ENCODE assay signal across 9 cellular contexts in genomic region chr17:77501101-77501566, GRCh38.
A peak's percentile ranks its signal among the peaks of the same experiment; 100 is the strongest.
DNase-seq lines count a peak whose midpoint lies in the region; ATAC-seq, FAIRE-seq and TF ChIP-seq lines count a peak whose summit lies in the region.
"Had no signal": no experiment of that assay in that cellular context is flagged by ENCODE, and none has a peak within 500 bp of the region (broad histone marks: within the 10 kb centered on the region; RNA-seq: fewer than 3 reads in every experiment).

No MANE protein-coding gene starts in this region.

- TF ChIP-seq CTCF in C4-2B (conservative IDR thresholded peaks at IDR 0.05) (peak; percentile 66), HCT116 (IDR thresholded peaks at IDR 0.05 in 2 of 3, conservative IDR thresholded peaks at IDR 0.05 in 1 of 3; ENCODE audit: borderline replicate concordance in 1 of 3, insufficient read depth in 1 of 3, low read depth in 2 of 3, low read length in 2 of 3) (peak; percentile 14 to 72 (median 69); a peak in 5 of 6 replicates), HepG2 (CRISPR knock-in tag; IDR thresholded peaks at IDR 0.05) (peak; percentile 63)

- H3K79me2 ChIP-seq in HCT116 (ENCODE audit: insufficient read depth, low read length) (no peaks in the 10 kb centered on the region), HepG2 (ENCODE audit: insufficient read depth, low read length) (no peaks in the 10 kb centered on the region)

- TF ChIP-seq POLR2A in HCT116 (IDR thresholded peaks at IDR 0.05; ENCODE audit: borderline replicate concordance, extremely low read depth, insufficient read depth, insufficient read length) (no peak), HepG2 (IDR thresholded peaks at IDR 0.05; ENCODE audit: insufficient read depth in 1 of 2, low read depth in 2 of 2, low read length in 2 of 2) (peak in 1 of 2 experiments; percentile 30; a peak in 1 of 4 replicates)

- BruUV-seq in HCT116 (replicated peaks; lab: Mats Ljungman, UMichigan) (no TSS peak), HepG2 (replicated peaks; lab: Mats Ljungman, UMichigan) (no TSS peak)

- H3K9ac ChIP-seq in HCT116 (ENCODE audit: low read length), result no peak overlapping the region
- no peak overlapping the region for H3K9ac ChIP-seq in HepG2 (ENCODE audit: insufficient read depth, low read depth, low read length)

- DNase-seq in HCT116 (ENCODE audit: low read depth, low spot score) (no peak), HepG2 (ENCODE audit: low spot score) (peak; percentile 43), NCI-H187 (lab: John Stamatoyannopoulos, UW) (no peak), NCI-H1092 (lab: John Stamatoyannopoulos, UW) (no peak)
- peak; percentile 52 for DNase-seq in activated CD4-positive, alpha-beta memory T cell treated with anti-CD3 and anti-CD28 coated beads for 36 hours

- H3K4me1 ChIP-seq in HCT116 (ENCODE audit: control insufficient read depth in 1 of 2, insufficient read depth in 2 of 2, low read length in 2 of 2) (no peaks in the 10 kb centered on the region), HepG2 (ENCODE audit: insufficient read depth, low read length) (peaks cover 6% of the 10 kb centered on the region)

- TF ChIP-seq EP300 in HepG2 (IDR thresholded peaks at IDR 0.05; ENCODE audit: low read depth in 2 of 2, low read length in 2 of 2), result no peak
- no peak for TF ChIP-seq EP300 in HepG2 (CRISPR knock-in tag; IDR thresholded peaks at IDR 0.05; ENCODE audit: borderline replicate concordance)

- CTCF ChIA-PET in HCT116 (lab: Charles Lee) (interaction anchor here (0.6 to 1.2 kb wide), 3 partner anchors 71 to 245 kb away, joined by 3 to 4 read pairs (median 3); no protein-coding TSS in a partner anchor), HepG2 (lab: Yijun Ruan, JAX; ENCODE audit: low intra/inter-chr PET ratio, low total read pairs) (no interaction called here)
- CTCF ChIA-PET in activated CD4-positive, alpha-beta memory T cell treated with anti-CD3 and anti-CD28 coated beads for 36 hours (lab: Charles Lee), result interaction anchor here (0.7 to 1.7 kb wide), 8 partner anchors 11 to 512 kb away, joined by 3 to 14 read pairs (median 3); no protein-coding TSS in a partner anchor

- H3K27me3 ChIP-seq in HCT116 (ENCODE audit: insufficient read depth, low read length) (no peaks in the 10 kb centered on the region), HepG2 (ENCODE audit: control insufficient read depth in 1 of 2, insufficient read depth in 2 of 2, low read length in 2 of 2) (no peaks in the 10 kb centered on the region)

- H3K36me3 Mint-ChIP-seq in activated CD4-positive, alpha-beta memory T cell treated with anti-CD3 and anti-CD28 coated beads for 36 hours, result peaks cover 16% of the 10 kb centered on the region

- H4K20me1 ChIP-seq in HCT116 (ENCODE audit: insufficient read depth), result no peaks in the 10 kb centered on the region
- H4K20me1 ChIP-seq in HepG2 (ENCODE audit: insufficient read depth, low read length), result no peaks in the 10 kb centered on the region

- intact Hi-C loops in HCT116 (cut with micrococcal nuclease) (no loop called here), HepG2 (cut with micrococcal nuclease; ENCODE audit: unreplicated experiment) (no loop called here)
- intact Hi-C loops in activated CD4-positive, alpha-beta memory T cell treated with anti-CD3 and anti-CD28 coated beads for 36 hours (cut with micrococcal nuclease), result no loop called here

- H3K27ac ChIP-seq in C4-2B (no peak overlapping the region), HCT116 (ENCODE audit: low read depth, low read length) (no peak overlapping the region), HepG2 (ENCODE audit: extremely low read length, insufficient read depth, low read length) (no peak overlapping the region)

- H3K9me2 ChIP-seq in HCT116 (ENCODE audit: insufficient read depth), result no peaks in the 10 kb centered on the region

- no peak overlapping the region for H3K4me3 ChIP-seq in HCT116 (replicated peaks in 1 of 2; ENCODE audit: low read depth in 1 of 2, low read length in 2 of 2)
- H3K4me3 ChIP-seq in HepG2 (replicated peaks in 1 of 3; ENCODE audit: insufficient read depth in 1 of 3, low read depth in 2 of 3, low read length in 3 of 3), result no peak overlapping the region

- no peak overlapping the region for H3K4me3 Mint-ChIP-seq in activated CD4-positive, alpha-beta memory T cell treated with anti-CD3 and anti-CD28 coated beads for 36 hours
- H3K4me3 Mint-ChIP-seq: stimulated activated naive CD8-positive, alpha-beta T cell treated with anti-CD3 and anti-CD28 coated beads, Interleukin-15, amount 100 ng/mL, for 72 hours had no signal

- in situ Hi-C loops in HepG2 (cut with HindIII; ENCODE audit: extremely low pct_ligation_motif_present, low pct_unique_long_range_greater_than_20kb), result no loop called here

- RAD21 ChIA-PET in HCT116 (lab: Charles Lee; ENCODE audit: low non-redundant PET in 1 of 2, low total read pairs in 2 of 2, uncharacterized antibody in 2 of 2, unreplicated experiment in 2 of 2), result no interaction called here

- H2AFZ ChIP-seq in HCT116 (ENCODE audit: low read depth, low read length, poor library complexity, severe bottlenecking), result no peak overlapping the region
- H2AFZ ChIP-seq in HepG2 (ENCODE audit: low read length), result no peak overlapping the region

- peak; percentile 28; the same call in 1 of the 2 replicates for TF ChIP-seq RAD21 in HCT116 (IDR thresholded peaks at IDR 0.05; ENCODE audit: low read depth)
- no peak for TF ChIP-seq RAD21 in HepG2 (CRISPR knock-in tag; IDR thresholded peaks at IDR 0.05)

- H3K4me2 ChIP-seq in HCT116 (ENCODE audit: low read length) (no peak overlapping the region), HepG2 (ENCODE audit: low read depth, low read length) (no peak overlapping the region)

- FAIRE-seq in HepG2 (lab: Jason Lieb, UNC), result peak; percentile 66

- no peaks in the 10 kb centered on the region for H3K9me3 ChIP-seq in HCT116 (ENCODE audit: control insufficient read depth in 1 of 2, insufficient read depth in 1 of 2, low read depth in 1 of 2, low read length in 2 of 2)
- H3K9me3 ChIP-seq in HepG2 (ENCODE audit: low read length), result no peaks in the 10 kb centered on the region

- peaks cover 0 to 3% of the 10 kb centered on the region in 2 experiments; a peak in 3 of 4 replicates for H3K36me3 ChIP-seq in HCT116 (ENCODE audit: control insufficient read depth in 1 of 2, insufficient read depth in 2 of 2, low read length in 2 of 2)
- H3K36me3 ChIP-seq in HepG2 (replicated peaks in 1 of 2; ENCODE audit: control insufficient read depth in 1 of 2, insufficient read depth in 2 of 2, low read length in 2 of 2), result peaks cover 18 to 27% of the 10 kb centered on the region in 2 experiments

- 83% methylated on average over 12 of the region's 12 CpGs for WGBS in HepG2 (ENCODE audit: low lambda C conversion rate)

- no peaks in the 10 kb centered on the region for H3K27me3 Mint-ChIP-seq in activated CD4-positive, alpha-beta memory T cell treated with anti-CD3 and anti-CD28 coated beads for 36 hours
- H3K27me3 Mint-ChIP-seq: stimulated activated naive CD8-positive, alpha-beta T cell treated with anti-CD3 and anti-CD28 coated beads, Interleukin-15, amount 100 ng/mL, for 72 hours had no signal

- POLR2A ChIA-PET in HCT116 (lab: Charles Lee) (no interaction called here), HepG2 (lab: Yijun Ruan, JAX) (no interaction called here)
- POLR2A ChIA-PET in activated CD4-positive, alpha-beta memory T cell treated with anti-CD3 and anti-CD28 coated beads for 36 hours (lab: Charles Lee), result no interaction called here

- H3K27ac Mint-ChIP-seq in activated CD4-positive, alpha-beta memory T cell treated with anti-CD3 and anti-CD28 coated beads for 36 hours, result peak overlapping the region; percentile 34

- no peaks in the 10 kb centered on the region for H3K9me3 Mint-ChIP-seq in activated CD4-positive, alpha-beta memory T cell treated with anti-CD3 and anti-CD28 coated beads for 36 hours
- H3K9me3 Mint-ChIP-seq: stimulated activated naive CD8-positive, alpha-beta T cell treated with anti-CD3 and anti-CD28 coated beads, Interleukin-15, amount 100 ng/mL, for 72 hours had no signal

- no peaks in the 10 kb centered on the region for H3K4me1 Mint-ChIP-seq in activated CD4-positive, alpha-beta memory T cell treated with anti-CD3 and anti-CD28 coated beads for 36 hours (ENCODE audit: low read depth)

- ATAC-seq in HCT116 (no peak), HepG2 (no peak), HG03135 (IDR thresholded peaks at IDR 0.05; ENCODE audit: unreplicated experiment) (no peak), GM21390 (IDR thresholded peaks at IDR 0.05; ENCODE audit: unreplicated experiment) (no peak)
- ATAC-seq: stimulated activated naive CD8-positive, alpha-beta T cell treated with anti-CD3 and anti-CD28 coated beads, Interleukin-15, amount 100 ng/mL, for 72 hours had no signal

TF ChIP-seq in HCT116, 20 proteins besides CTCF, POLR2A, EP300 and RAD21 (continues in another document):
- TF ChIP-seq EGR1 (IDR thresholded peaks at IDR 0.05; ENCODE audit: low read depth), result no peak

TF ChIP-seq in HepG2, 621 proteins besides CTCF, POLR2A, EP300 and RAD21 (continues in another document):
- TF ChIP-seq HOXA3 (CRISPR knock-in tag; IDR thresholded peaks at IDR 0.05) (0 out of 2 replicates have a peak, but pooled peaks have one; percentile 9), ZNF598 (CRISPR knock-in tag; IDR thresholded peaks at IDR 0.05; ENCODE audit: borderline replicate concordance) (0 out of 2 replicates have a peak, but pooled peaks have one; percentile 10), POLR2AphosphoS2 (IDR thresholded peaks at IDR 0.05; ENCODE audit: low read depth, low read length) (0 out of 2 replicates have a peak, but pooled peaks have one; percentile 41), ARID2 (CRISPR knock-in tag; IDR thresholded peaks at IDR 0.05; ENCODE audit: borderline replicate concordance) (no peak), ZNF430 (CRISPR knock-in tag; IDR thresholded peaks at IDR 0.05) (no peak), XRCC5 (optimal IDR thresholded peaks at IDR 0.05; ENCODE audit: low read length) (no peak), KDM2A (CRISPR knock-in tag; IDR thresholded peaks at IDR 0.05; ENCODE audit: borderline replicate concordance, low read depth) (peak; percentile 18), CCDC6 (CRISPR knock-in tag; IDR thresholded peaks at IDR 0.05) (no peak)
- TF ChIP-seq, protein P1, sequence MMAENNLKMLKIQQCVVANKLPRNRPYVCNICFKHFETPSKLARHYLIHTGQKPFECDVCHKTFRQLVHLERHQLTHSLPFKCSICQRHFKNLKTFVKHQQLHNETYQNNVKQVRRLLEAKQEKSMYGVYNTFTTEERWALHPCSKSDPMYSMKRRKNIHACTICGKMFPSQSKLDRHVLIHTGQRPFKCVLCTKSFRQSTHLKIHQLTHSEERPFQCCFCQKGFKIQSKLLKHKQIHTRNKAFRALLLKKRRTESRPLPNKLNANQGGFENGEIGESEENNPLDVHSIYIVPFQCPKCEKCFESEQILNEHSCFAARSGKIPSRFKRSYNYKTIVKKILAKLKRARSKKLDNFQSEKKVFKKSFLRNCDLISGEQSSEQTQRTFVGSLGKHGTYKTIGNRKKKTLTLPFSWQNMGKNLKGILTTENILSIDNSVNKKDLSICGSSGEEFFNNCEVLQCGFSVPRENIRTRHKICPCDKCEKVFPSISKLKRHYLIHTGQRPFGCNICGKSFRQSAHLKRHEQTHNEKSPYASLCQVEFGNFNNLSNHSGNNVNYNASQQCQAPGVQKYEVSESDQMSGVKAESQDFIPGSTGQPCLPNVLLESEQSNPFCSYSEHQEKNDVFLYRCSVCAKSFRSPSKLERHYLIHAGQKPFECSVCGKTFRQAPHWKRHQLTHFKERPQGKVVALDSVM (CRISPR knock-in tag; IDR thresholded peaks at IDR 0.05), result peak; percentile 62; the same call in 1 of the 2 replicates

Comparison
In these comparisons a context has a peak if more than half of its experiments do, and no peak if none do; other contexts are left out.
1. DNase-seq: peak in activated CD4-positive, alpha-beta memory T cell treated with anti-CD3 and anti-CD28 coated beads for 36 hours (single experiment) and HepG2 (single experiment); none in HCT116 (single experiment), NCI-H187 (0 of 2) and NCI-H1092 (single experiment).
2. Peak in every context shown above with its lines, with median percentiles within 50 percentile points of each other: CTCF ChIP-seq.